13 cellular contexts compared by ENCODE assay signal in genomic region chr10:77386833-77387232, GRCh38.
DNase-seq lines count a peak whose midpoint lies in the region; ATAC-seq and TF ChIP-seq lines count a peak whose summit lies in the region.
"Had no signal": no experiment of that assay in that cellular context is flagged by ENCODE, and none has a peak within 500 bp of the region (broad histone marks: within the 10 kb centered on the region; RNA-seq: fewer than 3 reads in every experiment).

No MANE protein-coding gene starts in this region.

- POLR2A ChIA-PET in HEK293 (lab: Yijun Ruan, JAX), result no interaction called here

- ATAC-seq in GM19351 (IDR thresholded peaks at IDR 0.05; ENCODE audit: unreplicated experiment), result no peak
- ATAC-seq: HepG2 had no signal

- no peaks in the 10 kb centered on the region for H3K9me3 Mint-ChIP-seq in brain

- no peaks in the 10 kb centered on the region for H3K9me3 ChIP-seq in HEK293 (ENCODE audit: control insufficient read depth, insufficient read depth, low read depth, low read length)
- H3K9me3 ChIP-seq in tibial artery, result no peaks in the 10 kb centered on the region
- H3K9me3 ChIP-seq: stomach had no signal

- no peaks in the 10 kb centered on the region for H3K36me3 Mint-ChIP-seq in brain

- DNase-seq in inferior parietal cortex (ENCODE audit: extremely low spot score) (peak; percentile 38), tibial artery (no peak), NCI-H1048 (lab: John Stamatoyannopoulos, UW) (no peak), SK-N-DZ (ENCODE audit: low spot score) (no peak), NCI-H82 (lab: John Stamatoyannopoulos, UW) (no peak)
- DNase-seq: activated CD8-positive, alpha-beta memory T cell treated with anti-CD3 and anti-CD28 coated beads, Interleukin-2, amount 50 U/mL, for 48 hours; effector memory CD4-positive, alpha-beta T cell; stomach; SW 1271 had no signal

- no peak overlapping the region for H3K27ac ChIP-seq in HEK293 (ENCODE audit: extremely low read depth, low read depth, low read length)
- peak overlapping the region; percentile 82 to 91 for H3K27ac ChIP-seq in tibial artery

- intact Hi-C loops in tibial artery (cut with DNase I; ENCODE audit: low total_unique reads), result no loop called here

- no peaks in the 10 kb centered on the region for H3K27me3 ChIP-seq in tibial artery
- H3K27me3 ChIP-seq: stomach had no signal

- TF ChIP-seq CTCF in HEK293 (tag by site-specific recombination; IDR thresholded peaks at IDR 0.05) (no peak), brain (conservative IDR thresholded peaks at IDR 0.05) (no peak), tibial artery (IDR thresholded peaks at IDR 0.05) (no peak)

- CTCF ChIA-PET in HEK293 (lab: Yijun Ruan, JAX), result interaction anchor here (0.7 to 2.1 kb wide), 4 partner anchors 118 to 270 kb away, joined by 3 to 8 read pairs (median 6); no protein-coding TSS in a partner anchor

- peaks cover 72% of the 10 kb centered on the region for H3K4me1 Mint-ChIP-seq in brain

- peaks cover 3% of the 10 kb centered on the region for H3K4me1 ChIP-seq in HEK293 (ENCODE audit: control insufficient read depth, insufficient read depth, low read length)
- peaks cover 5 to 83% (median 48%) of the 10 kb centered on the region in 4 donors for H3K4me1 ChIP-seq in tibial artery

- H3K36me3 ChIP-seq in HEK293 (ENCODE audit: control insufficient read depth in 2 of 2, insufficient read depth in 1 of 2, low read length in 2 of 2), result no peaks in the 10 kb centered on the region
- H3K36me3 ChIP-seq in tibial artery, result no peaks in the 10 kb centered on the region
- H3K36me3 ChIP-seq: stomach had no signal

- H3K27ac Mint-ChIP-seq in brain, result peak overlapping the region in 4 of 5 experiments; percentile 12 to 71 (median 31)

- H3K27me3 Mint-ChIP-seq in brain, result no peaks in the 10 kb centered on the region

- no peak overlapping the region for H3K4me3 ChIP-seq in HEK293 (ENCODE audit: low read depth, low read length)
- H3K4me3 ChIP-seq in tibial artery, result no peak overlapping the region
- H3K4me3 ChIP-seq: stomach had no signal

- H3K4me3 Mint-ChIP-seq in brain, result no peak overlapping the region

TF ChIP-seq in HEK293, 187 proteins besides CTCF, POLR2A, EP300 and RAD21:
- TF ChIP-seq REPIN1 (tag by site-specific recombination; IDR thresholded peaks at IDR 0.05; ENCODE audit: low read depth) (no peak), ZSCAN5A (tag by site-specific recombination; IDR thresholded peaks at IDR 0.05) (no peak), ZNF549 (tag by site-specific recombination; IDR thresholded peaks at IDR 0.05) (no peak), ZFHX2 (tag by site-specific recombination; conservative IDR thresholded peaks at IDR 0.05) (peak; percentile 81), ZFP41 (tag by site-specific recombination; IDR thresholded peaks at IDR 0.05; ENCODE audit: borderline replicate concordance) (no peak), ZNF24 (tag by site-specific recombination; IDR thresholded peaks at IDR 0.05) (no peak), ZNF776 (tag by site-specific recombination; IDR thresholded peaks at IDR 0.05; ENCODE audit: borderline replicate concordance) (no peak), EGR2 (tag by site-specific recombination; IDR thresholded peaks at IDR 0.05; ENCODE audit: low read depth) (peak; percentile 85), ZNF133 (tag by site-specific recombination; IDR thresholded peaks at IDR 0.05) (no peak), TRIM28 (IDR thresholded peaks at IDR 0.05; ENCODE audit: borderline replicate concordance, low read length) (no peak), ZNF692 (tag by site-specific recombination; IDR thresholded peaks at IDR 0.05) (no peak), ZNF140 (tag by site-specific recombination; IDR thresholded peaks at IDR 0.05) (no peak), ZBTB49 (tag by site-specific recombination; IDR thresholded peaks at IDR 0.05; ENCODE audit: low read depth) (no peak), SCRT1 (tag by site-specific recombination; IDR thresholded peaks at IDR 0.05; ENCODE audit: borderline replicate concordance) (no peak)
TF ChIP-seq in HEK293: peak in this region for 2.
